13 cellular contexts compared by ENCODE assay signal in genomic region chr21:42539931-42540343, GRCh38. TPM values are rescaled to one million over a fixed set of nuclear protein-coding genes. Genes with fewer than 3 reads are reported as not detected.
DNase-seq lines count a peak whose midpoint lies in the region; ATAC-seq and TF ChIP-seq lines count a peak whose summit lies in the region.
"Had no signal": no experiment of that assay in that cellular context is flagged by ENCODE, and none has a peak within 500 bp of the region (broad histone marks: within the 10 kb centered on the region; RNA-seq: fewer than 3 reads in every experiment).

No MANE protein-coding gene starts in this region.

- peak; percentile 33 for TF ChIP-seq CTCF in foreskin keratinocyte (conservative IDR thresholded peaks at IDR 0.05)

- no peaks in the 10 kb centered on the region for H3K4me1 ChIP-seq in foreskin keratinocyte
- H3K4me1 ChIP-seq: adrenal gland, testis had no signal

- DNase-seq in left cardiac atrium (peak; percentile 7), left ventricle myocardium superior (no peak), SK-MEL-5 (ENCODE audit: low read depth, low spot score) (peak; percentile 10), foreskin keratinocyte (no peak), DMS153 (lab: John Stamatoyannopoulos, UW) (no peak)
- no peak for DNase-seq in stimulated activated CD4-positive, alpha-beta T cell treated with anti-CD3 and anti-CD28 coated beads, Interleukin-2, amount 100 ng/mL, for 24 hours
- DNase-seq: heart right ventricle, mesenchymal stem cell, NCI-H510A treated with DMSO at 0.1 percent for 48 hours, testis had no signal

- no peak overlapping the region for H3K27ac ChIP-seq in foreskin keratinocyte
- H3K27ac ChIP-seq: adrenal gland, heart right ventricle, testis had no signal

- intact Hi-C loops in left cardiac atrium (cut with DNase I) (no loop called here), left ventricle myocardium superior (cut with micrococcal nuclease) (no loop called here)

- in situ Hi-C loops in SK-MEL-5 (cut with HindIII; ENCODE audit: low pct_unique_long_range_greater_than_20kb, low sequenced_read_pairs): no loop called here

- ATAC-seq in left cardiac atrium (no peak), left ventricle myocardium superior (no peak), foreskin keratinocyte (no peak), HG02938 (IDR thresholded peaks at IDR 0.05; ENCODE audit: unreplicated experiment) (no peak), GM19324 (IDR thresholded peaks at IDR 0.05; ENCODE audit: low FRiP score, unreplicated experiment) (no peak)

- no peaks in the 10 kb centered on the region for H3K27me3 ChIP-seq in foreskin keratinocyte
- H3K27me3 ChIP-seq: adrenal gland, heart right ventricle, testis had no signal

RNA-seq across cellular contexts. Expression of gene SLC37A1, which starts 26.3 kb away (rescaled TPM):
- 1 to 10 TPM; 1.9 to 3.7 TPM for total RNA-seq in left cardiac atrium
- 4.0 TPM for total RNA-seq in left ventricle myocardium superior
- 4.3 and 7.2 TPM in 2 replicates for total RNA-seq in SK-MEL-5 (2014; rRNA removed; shearing (Covaris generic))
- polyA plus RNA-seq in SK-MEL-5 (2015; cell fraction: cytosol; rRNA removed): 3.6 and 6.9 TPM in 2 replicates
- 3.8 and 5.1 TPM in 2 replicates for polyA plus RNA-seq in SK-MEL-5 (2015; cell fraction: nucleus; rRNA removed)
- total RNA-seq in foreskin keratinocyte: 5.4 and 7.5 TPM in 2 replicates
- polyA plus RNA-seq in foreskin keratinocyte: 3.2 and 3.5 TPM in 2 replicates

RNA-seq across cellular contexts. Expression of gene RSPH1, which starts 43.9 kb away (rescaled TPM):
- total RNA-seq in left cardiac atrium: not detected
- total RNA-seq in left ventricle myocardium superior: not detected
- total RNA-seq in SK-MEL-5 (2014; rRNA removed; shearing (Covaris generic)): 0.11 TPM in 1 of 2 replicates, not detected in the other
- polyA plus RNA-seq in SK-MEL-5 (2015; cell fraction: cytosol; rRNA removed): 0.15 and 0.25 TPM in 2 replicates
- not detected in 2 replicates for polyA plus RNA-seq in SK-MEL-5 (2015; cell fraction: nucleus; rRNA removed)
- total RNA-seq in foreskin keratinocyte: 0.11 TPM in 1 of 2 replicates, not detected in the other
- polyA plus RNA-seq in foreskin keratinocyte: 0.20 and 0.21 TPM in 2 replicates

Comparison
In these comparisons a context has a peak if more than half of its experiments do, and no peak if none do; other contexts are left out.
1. DNase-seq: peak in left cardiac atrium (single experiment) and SK-MEL-5 (single experiment); none in left ventricle myocardium superior (single experiment), foreskin keratinocyte (0 of 2), stimulated activated CD4-positive, alpha-beta T cell treated with anti-CD3 and anti-CD28 coated beads, Interleukin-2, amount 100 ng/mL, for 24 hours (0 of 2) and DMS153 (single experiment).